1 cellular context compared by ENCODE assay signal in the genomic region with DNA sequence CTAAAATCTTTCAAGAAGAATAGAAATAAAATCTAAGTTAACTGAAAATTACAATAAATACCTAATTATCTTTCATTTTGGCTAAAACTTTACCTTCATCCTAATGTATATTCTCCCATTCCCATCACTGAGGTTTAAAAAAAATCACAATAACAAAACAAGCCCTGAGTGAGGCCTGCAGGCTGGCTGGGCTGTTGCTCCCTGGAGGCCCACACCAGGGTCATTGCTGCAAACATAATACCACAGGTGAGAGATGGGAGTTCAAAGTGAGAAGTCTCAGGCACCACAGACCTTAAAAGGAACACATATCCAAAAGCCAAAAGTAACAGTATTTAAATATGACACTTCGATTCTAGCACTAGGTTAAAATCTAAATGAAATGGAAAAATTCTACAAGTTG.
TF ChIP-seq lines count a peak whose summit lies in the region.

No MANE protein-coding gene starts in this region.

TF ChIP-seq in WTC11, 78 proteins besides CTCF, POLR2A, EP300 and RAD21 (continued from another document):
- TF ChIP-seq, protein P1, sequence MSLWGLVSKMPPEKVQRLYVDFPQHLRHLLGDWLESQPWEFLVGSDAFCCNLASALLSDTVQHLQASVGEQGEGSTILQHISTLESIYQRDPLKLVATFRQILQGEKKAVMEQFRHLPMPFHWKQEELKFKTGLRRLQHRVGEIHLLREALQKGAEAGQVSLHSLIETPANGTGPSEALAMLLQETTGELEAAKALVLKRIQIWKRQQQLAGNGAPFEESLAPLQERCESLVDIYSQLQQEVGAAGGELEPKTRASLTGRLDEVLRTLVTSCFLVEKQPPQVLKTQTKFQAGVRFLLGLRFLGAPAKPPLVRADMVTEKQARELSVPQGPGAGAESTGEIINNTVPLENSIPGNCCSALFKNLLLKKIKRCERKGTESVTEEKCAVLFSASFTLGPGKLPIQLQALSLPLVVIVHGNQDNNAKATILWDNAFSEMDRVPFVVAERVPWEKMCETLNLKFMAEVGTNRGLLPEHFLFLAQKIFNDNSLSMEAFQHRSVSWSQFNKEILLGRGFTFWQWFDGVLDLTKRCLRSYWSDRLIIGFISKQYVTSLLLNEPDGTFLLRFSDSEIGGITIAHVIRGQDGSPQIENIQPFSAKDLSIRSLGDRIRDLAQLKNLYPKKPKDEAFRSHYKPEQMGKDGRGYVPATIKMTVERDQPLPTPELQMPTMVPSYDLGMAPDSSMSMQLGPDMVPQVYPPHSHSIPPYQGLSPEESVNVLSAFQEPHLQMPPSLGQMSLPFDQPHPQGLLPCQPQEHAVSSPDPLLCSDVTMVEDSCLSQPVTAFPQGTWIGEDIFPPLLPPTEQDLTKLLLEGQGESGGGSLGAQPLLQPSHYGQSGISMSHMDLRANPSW (CRISPR knock-in tag; conservative IDR thresholded peaks at IDR 0.05; ENCODE audit: low read depth) = no peak
- TF ChIP-seq, protein P2, sequence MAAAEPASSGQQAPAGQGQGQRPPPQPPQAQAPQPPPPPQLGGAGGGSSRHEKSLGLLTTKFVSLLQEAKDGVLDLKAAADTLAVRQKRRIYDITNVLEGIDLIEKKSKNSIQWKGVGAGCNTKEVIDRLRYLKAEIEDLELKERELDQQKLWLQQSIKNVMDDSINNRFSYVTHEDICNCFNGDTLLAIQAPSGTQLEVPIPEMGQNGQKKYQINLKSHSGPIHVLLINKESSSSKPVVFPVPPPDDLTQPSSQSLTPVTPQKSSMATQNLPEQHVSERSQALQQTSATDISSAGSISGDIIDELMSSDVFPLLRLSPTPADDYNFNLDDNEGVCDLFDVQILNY (CRISPR knock-in tag; IDR thresholded peaks at IDR 0.05) = no peak
